ENCODE assay signal across 8 cellular contexts in the genomic region with DNA sequence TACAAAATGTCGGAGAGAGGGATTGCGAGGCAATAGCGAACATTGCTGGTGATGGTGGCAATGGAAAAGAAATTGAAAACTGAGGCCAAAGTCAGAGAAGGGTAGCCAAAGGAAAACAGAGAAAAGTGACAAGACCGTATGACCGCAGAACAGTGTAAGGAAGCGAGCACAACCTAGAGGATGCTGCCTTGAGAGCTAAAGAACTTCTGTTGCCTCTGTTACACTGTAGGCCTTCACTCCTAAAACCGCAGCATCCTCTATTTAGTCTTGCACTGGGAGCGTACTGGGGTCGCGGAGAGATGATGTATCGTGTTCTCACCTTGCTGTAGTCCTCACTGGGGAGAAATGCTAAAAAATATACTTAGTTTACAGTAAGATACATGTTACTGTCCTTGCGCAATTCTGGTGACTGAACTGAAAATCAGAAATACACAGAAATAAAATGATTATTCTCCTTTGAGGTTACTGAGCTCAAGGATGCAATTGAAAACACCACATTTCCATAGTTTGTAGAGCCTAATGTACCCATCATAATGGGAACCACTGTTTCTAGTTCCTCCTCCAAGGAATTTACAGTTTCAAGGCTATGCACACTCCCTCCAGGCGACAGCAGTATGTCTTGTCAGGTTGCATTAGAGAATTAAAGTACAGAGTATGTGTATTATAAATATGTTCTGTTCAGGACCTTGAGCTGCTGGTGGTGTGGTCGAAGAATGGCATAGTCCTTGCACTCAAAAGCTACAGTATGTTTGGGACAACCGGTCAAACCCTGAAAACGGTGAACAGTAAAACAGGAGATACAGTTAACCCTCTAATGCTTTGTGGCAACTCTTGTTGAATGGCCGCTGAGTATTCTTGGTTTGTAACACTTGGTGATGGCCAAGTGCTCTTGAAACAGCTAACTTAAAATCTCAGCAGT. TPM values are rescaled to one million over a fixed set of nuclear protein-coding genes. Genes with fewer than 3 reads are reported as not detected.
DNase-seq lines count a peak whose midpoint lies in the region; ATAC-seq and TF ChIP-seq lines count a peak whose summit lies in the region.

No MANE protein-coding gene starts in this region.

- H3K4me3 Mint-ChIP-seq in activated CD8-positive, alpha-beta T cell treated with anti-CD3 and anti-CD28 coated beads, Interleukin-2, amount 10 ng/mL, durations not matched to agents 7 days and 5 days = peak overlapping the region; percentile 99

- no peaks in the 10 kb centered on the region for H3K27me3 Mint-ChIP-seq in activated CD8-positive, alpha-beta T cell treated with anti-CD3 and anti-CD28 coated beads, Interleukin-2, amount 10 ng/mL, durations not matched to agents 7 days and 5 days (ENCODE audit: low read depth)

- H3K27ac Mint-ChIP-seq in activated CD8-positive, alpha-beta T cell treated with anti-CD3 and anti-CD28 coated beads, Interleukin-2, amount 10 ng/mL, durations not matched to agents 7 days and 5 days = peak overlapping the region; percentile 99

- H3K27me3 ChIP-seq in right cardiac atrium (ENCODE audit: control insufficient read depth, insufficient read depth) = no peaks in the 10 kb centered on the region
- H3K27me3 ChIP-seq in gastrocnemius medialis = no peaks in the 10 kb centered on the region

- no peak for ATAC-seq in activated CD8-positive, alpha-beta T cell treated with anti-CD3 and anti-CD28 coated beads, Interleukin-2, amount 10 ng/mL, durations not matched to agents 7 days and 5 days
- ATAC-seq in right cardiac atrium (no peak), gastrocnemius medialis (no peak)

- H3K27ac ChIP-seq in right cardiac atrium (ENCODE audit: low read length) (peak overlapping the region; percentile 98), gastrocnemius medialis (peak overlapping the region; percentile 97 to 100 (median 98))

- no peaks in the 10 kb centered on the region for H3K36me3 ChIP-seq in gastrocnemius medialis

- H3K9me3 ChIP-seq in right cardiac atrium (ENCODE audit: control insufficient read depth, low read length) (no peaks in the 10 kb centered on the region), gastrocnemius medialis (no peaks in the 10 kb centered on the region)

- intact Hi-C loops in right cardiac atrium (cut with DNase I) (loop anchor here in 2 of 4 donors (10.0 kb wide), 2 partner anchors 47 to 73 kb away; no protein-coding TSS in a partner anchor), gastrocnemius medialis (cut with DNase I; ENCODE audit: low total_unique reads) (loop anchor here (2.0 to 10.0 kb wide), 2 partner anchors 255 to 383 kb away; a partner anchor contains a TSS), posterior vena cava (cut with DNase I) (no loop called here)

- peaks cover 10% of the 10 kb centered on the region for H3K36me3 Mint-ChIP-seq in activated CD8-positive, alpha-beta T cell treated with anti-CD3 and anti-CD28 coated beads, Interleukin-2, amount 10 ng/mL, durations not matched to agents 7 days and 5 days (ENCODE audit: low read depth)

- WGBS in right cardiac atrium = 8% methylated on average over 17 of the region's 17 CpGs

- POLR2A ChIA-PET in activated CD8-positive, alpha-beta T cell treated with anti-CD3 and anti-CD28 coated beads, Interleukin-2, amount 10 ng/mL, durations not matched to agents 7 days and 5 days (lab: Charles Lee) = interaction anchor here (0.6 to 3.5 kb wide), 21 partner anchors 8 to 520 kb away, joined by 3 to 12 read pairs (median 4); no protein-coding TSS in a partner anchor

- TF ChIP-seq CTCF in gastrocnemius medialis (IDR thresholded peaks at IDR 0.05 in 4 of 5, conservative IDR thresholded peaks at IDR 0.05 in 1 of 5) = no peak

- no peak for TF ChIP-seq POLR2A in gastrocnemius medialis (IDR thresholded peaks at IDR 0.05)

- H3K9me3 Mint-ChIP-seq in activated CD8-positive, alpha-beta T cell treated with anti-CD3 and anti-CD28 coated beads, Interleukin-2, amount 10 ng/mL, durations not matched to agents 7 days and 5 days (ENCODE audit: insufficient read depth) = no peaks in the 10 kb centered on the region

- peaks cover 44% of the 10 kb centered on the region for H3K4me1 Mint-ChIP-seq in activated CD8-positive, alpha-beta T cell treated with anti-CD3 and anti-CD28 coated beads, Interleukin-2, amount 10 ng/mL, durations not matched to agents 7 days and 5 days (ENCODE audit: low read depth)

- DNase-seq in NK-92 treated with Interleukin-12 subunit alpha and Interleukin-12 subunit beta, amount 100 ng/mL, for 24 hours (lab: John Stamatoyannopoulos, UW) = peak; percentile 27
- DNase-seq in NK-92 (lab: John Stamatoyannopoulos, UW; ENCODE audit: unreplicated experiment) = no peak
- DNase-seq in LHCN-M2 (ENCODE audit: low read depth) = peak; percentile 42
- DNase-seq in activated CD8-positive, alpha-beta T cell treated with anti-CD3 and anti-CD28 coated beads, Interleukin-2, amount 10 ng/mL, durations not matched to agents 7 days and 5 days = peak; percentile 54
- DNase-seq in right cardiac atrium = peak in 1 of 3 donors; percentile 18
- no peak for DNase-seq in gastrocnemius medialis
- DNase-seq in NCI-H510A (lab: John Stamatoyannopoulos, UW) = no peak
- no peak for DNase-seq in posterior vena cava (ENCODE audit: low spot score)

- in situ Hi-C loops in gastrocnemius medialis (cut with MboI; ENCODE audit: low sequenced_read_pairs in 4 of 4) = loop anchor here in 1 of 4 donors (25.0 kb wide), 1 partner anchor 246 kb away; a partner anchor contains a TSS

- H3K4me1 ChIP-seq in right cardiac atrium (ENCODE audit: control insufficient read depth, insufficient read depth, low read length) (no peaks in the 10 kb centered on the region), gastrocnemius medialis (peaks cover 33 to 56% of the 10 kb centered on the region in 2 donors)

- H3K4me3 ChIP-seq in right cardiac atrium (ENCODE audit: low read length) (peak overlapping the region; percentile 95), gastrocnemius medialis (peak overlapping the region; percentile 85 to 96 (median 94))

- CTCF ChIA-PET in activated CD8-positive, alpha-beta T cell treated with anti-CD3 and anti-CD28 coated beads, Interleukin-2, amount 10 ng/mL, durations not matched to agents 7 days and 5 days (lab: Charles Lee) = interaction anchor here (0.8 to 3.4 kb wide), 18 partner anchors 10 to 543 kb away, joined by 3 to 27 read pairs (median 4); no protein-coding TSS in a partner anchor

RNA-seq across cellular contexts. Expression of a gene that starts 1.3 kb away (rescaled TPM):
- total RNA-seq in LHCN-M2 (2014; rRNA removed) = 66.8 and 73.0 TPM in 2 replicates
- 18.7 TPM for polyA plus RNA-seq in LHCN-M2 (2012)
- 10 to 100 TPM; 61.5 to 63.2 TPM for total RNA-seq in activated CD8-positive, alpha-beta T cell treated with anti-CD3 and anti-CD28 coated beads, Interleukin-2, amount 10 ng/mL, durations not matched to agents 7 days and 5 days
- total RNA-seq in right cardiac atrium = 100 to 1,000 TPM; 168 to 276 (median 179) TPM
- polyA plus RNA-seq in right cardiac atrium = 57.6 TPM
- total RNA-seq in gastrocnemius medialis = 100 to 1,000 TPM in 3 of 4 donors, 10 to 100 TPM in 1; 98.1 to 152 (median 118) TPM
- total RNA-seq in posterior vena cava = 100 to 1,000 TPM; 117 to 165 TPM

Comparison
In these comparisons a context has a peak if more than half of its experiments do, and no peak if none do; other contexts are left out.
1. DNase-seq: peak in NK-92 treated with Interleukin-12 subunit alpha and Interleukin-12 subunit beta, amount 100 ng/mL, for 24 hours (single experiment), LHCN-M2 (single experiment) and activated CD8-positive, alpha-beta T cell treated with anti-CD3 and anti-CD28 coated beads, Interleukin-2, amount 10 ng/mL, durations not matched to agents 7 days and 5 days (single experiment); none in NK-92 (single experiment), gastrocnemius medialis (0 of 2), NCI-H510A (single experiment) and posterior vena cava (single experiment).